Comparison of ENCODE assay signal across 14 cellular contexts in genomic region chr6:112035446-112035845, GRCh38. TPM values are rescaled to one million over a fixed set of nuclear protein-coding genes. Genes with fewer than 3 reads are reported as not detected.
DNase-seq lines count a peak whose midpoint lies in the region; ATAC-seq and TF ChIP-seq lines count a peak whose summit lies in the region.
"Had no signal": no experiment of that assay in that cellular context is flagged by ENCODE, and none has a peak within 500 bp of the region (broad histone marks: within the 10 kb centered on the region; RNA-seq: fewer than 3 reads in every experiment).

No MANE protein-coding gene starts in this region.

- peak overlapping the region; percentile 44 for H3K27ac ChIP-seq in left ventricle myocardium inferior (replicated peaks)
- H3K27ac ChIP-seq in naive thymus-derived CD4-positive, alpha-beta T cell (ENCODE audit: low read depth, low read length): no peak overlapping the region
- H3K27ac ChIP-seq in aorta (ENCODE audit: low read depth in 1 of 2, low read length in 2 of 2): no peak overlapping the region

- H3K4me1 ChIP-seq in left ventricle myocardium inferior: peaks cover 22% of the 10 kb centered on the region
- peaks cover 0 to 68% of the 10 kb centered on the region in 2 donors for H3K4me1 ChIP-seq in naive thymus-derived CD4-positive, alpha-beta T cell (ENCODE audit: control insufficient read depth in 2 of 2, insufficient read depth in 2 of 2, low read length in 2 of 2)
- peaks cover 2 to 3% of the 10 kb centered on the region in 2 donors for H3K4me1 ChIP-seq in aorta (ENCODE audit: control insufficient read depth in 1 of 2, insufficient read depth in 2 of 2, low read length in 2 of 2)

- H3K4me1 Mint-ChIP-seq in activated naive CD8-positive, alpha-beta T cell treated with anti-CD3 and anti-CD28 coated beads, Interleukin-2, amount 50 U/mL, for 24 hours: peaks cover 89% of the 10 kb centered on the region
- H3K4me1 Mint-ChIP-seq in naive thymus-derived CD4-positive, alpha-beta T cell: peaks cover 27 to 95% (median 74%) of the 10 kb centered on the region in 7 donors

- H3K27me3 ChIP-seq in left ventricle myocardium inferior (ENCODE audit: low read depth): no peaks in the 10 kb centered on the region
- H3K27me3 ChIP-seq in naive thymus-derived CD4-positive, alpha-beta T cell (ENCODE audit: control insufficient read depth in 2 of 2, insufficient read depth in 2 of 2, low read length in 2 of 2): no peaks in the 10 kb centered on the region
- no peaks in the 10 kb centered on the region for H3K27me3 ChIP-seq in aorta (ENCODE audit: control insufficient read depth in 1 of 2, insufficient read depth in 2 of 2, low read length in 1 of 2)

- CTCF ChIA-PET in naive thymus-derived CD4-positive, alpha-beta T cell (lab: Charles Lee): interaction anchor here (0.6 to 2.3 kb wide), 3 partner anchors 25 to 323 kb away, joined by 3 to 14 read pairs (median 4); no protein-coding TSS in a partner anchor

- H3K36me3 ChIP-seq in left ventricle myocardium inferior: no peaks in the 10 kb centered on the region
- no peaks in the 10 kb centered on the region for H3K36me3 ChIP-seq in naive thymus-derived CD4-positive, alpha-beta T cell (ENCODE audit: control insufficient read depth in 2 of 3, insufficient read depth in 3 of 3, low read length in 3 of 3)
- H3K36me3 ChIP-seq in aorta (ENCODE audit: control insufficient read depth in 1 of 2, insufficient read depth in 2 of 2, low read length in 1 of 2): no peaks in the 10 kb centered on the region

- H3K27me3 Mint-ChIP-seq in activated naive CD8-positive, alpha-beta T cell treated with anti-CD3 and anti-CD28 coated beads, Interleukin-2, amount 50 U/mL, for 24 hours: no peaks in the 10 kb centered on the region
- peaks cover 0 to 3% (median 0%) of the 10 kb centered on the region in 5 donors for H3K27me3 Mint-ChIP-seq in naive thymus-derived CD4-positive, alpha-beta T cell

- intact Hi-C loops in left ventricle myocardium inferior (cut with micrococcal nuclease): no loop called here
- intact Hi-C loops in cardiac septum (cut with DNase I): no loop called here
- intact Hi-C loops in naive thymus-derived CD4-positive, alpha-beta T cell (cut with micrococcal nuclease): loop anchor here in 1 of 2 donors (5.0 kb wide), 1 partner anchor 1353 kb away; no protein-coding TSS in a partner anchor
- intact Hi-C loops in aorta (cut with DNase I): no loop called here

- H3K9me3 Mint-ChIP-seq in activated naive CD8-positive, alpha-beta T cell treated with anti-CD3 and anti-CD28 coated beads, Interleukin-2, amount 50 U/mL, for 24 hours: no peaks in the 10 kb centered on the region
- no peaks in the 10 kb centered on the region for H3K9me3 Mint-ChIP-seq in naive thymus-derived CD4-positive, alpha-beta T cell

- no peak for DNase-seq in left ventricle myocardium inferior
- DNase-seq in cardiac septum (ENCODE audit: low spot score): no peak
- no peak for DNase-seq in activated naive CD8-positive, alpha-beta T cell treated with anti-CD3 and anti-CD28 coated beads, Interleukin-2, amount 50 U/mL, for 24 hours
- DNase-seq in naive thymus-derived CD4-positive, alpha-beta T cell: no peak
- DNase-seq in aorta: no peak
- no peak for DNase-seq in hippocampal formation (lab: John Stamatoyannopoulos, UW)
- no peak for DNase-seq in dedifferentiated amniotic fluid mesenchymal stem cell (ENCODE audit: extremely low spot score)
- DNase-seq: C1 segment of cervical spinal cord; NCI-H1092; stimulated activated CD4-positive, alpha-beta T cell treated with anti-CD3 and anti-CD28 coated beads, Interleukin-4, amount 100 ng/mL, for 4 hours had no signal

- 67 to 69% methylated on average over 2 of the region's 2 CpGs for WGBS in aorta, 2 donors

- peak overlapping the region; percentile 96 for H3K27ac Mint-ChIP-seq in activated naive CD8-positive, alpha-beta T cell treated with anti-CD3 and anti-CD28 coated beads, Interleukin-2, amount 50 U/mL, for 24 hours
- H3K27ac Mint-ChIP-seq in naive thymus-derived CD4-positive, alpha-beta T cell: peak overlapping the region in 8 of 9 donors; percentile 68 to 88 (median 79)

- POLR2A ChIA-PET in naive thymus-derived CD4-positive, alpha-beta T cell (lab: Charles Lee): interaction anchor here (0.6 to 12.2 kb wide), 5 partner anchors 9 to 266 kb away, joined by 3 to 175 read pairs (median 4); no protein-coding TSS in a partner anchor

- H3K9me3 ChIP-seq in left ventricle myocardium inferior (replicated peaks) (no peaks in the 10 kb centered on the region), aorta (ENCODE audit: control insufficient read depth, low read length) (no peaks in the 10 kb centered on the region)
- H3K9me3 ChIP-seq in naive thymus-derived CD4-positive, alpha-beta T cell (ENCODE audit: control insufficient read depth in 2 of 3, low read length in 3 of 3): no peaks in the 10 kb centered on the region

- ATAC-seq in activated naive CD8-positive, alpha-beta T cell treated with anti-CD3 and anti-CD28 coated beads, Interleukin-2, amount 50 U/mL, for 24 hours: peak; percentile 68
- peak; percentile 56 for ATAC-seq in naive thymus-derived CD4-positive, alpha-beta T cell
- ATAC-seq in aorta (ENCODE audit: low FRiP score) (peak; percentile 71), GM18909 (IDR thresholded peaks at IDR 0.05; ENCODE audit: poor library complexity, unreplicated experiment) (no peak)

- H3K4me3 Mint-ChIP-seq in activated naive CD8-positive, alpha-beta T cell treated with anti-CD3 and anti-CD28 coated beads, Interleukin-2, amount 50 U/mL, for 24 hours: peak overlapping the region; percentile 53
- peak overlapping the region in 9 of 10 donors; percentile 3 to 62 (median 33) for H3K4me3 Mint-ChIP-seq in naive thymus-derived CD4-positive, alpha-beta T cell

- TF ChIP-seq CTCF in left ventricle myocardium inferior (IDR thresholded peaks at IDR 0.05; ENCODE audit: borderline replicate concordance): no peak

- H3K4me3 ChIP-seq in left ventricle myocardium inferior (no peak overlapping the region), aorta (ENCODE audit: low read length in 2 of 2) (no peak overlapping the region)
- H3K4me3 ChIP-seq in naive thymus-derived CD4-positive, alpha-beta T cell (ENCODE audit: low read length): no peak overlapping the region

- H3K36me3 Mint-ChIP-seq in activated naive CD8-positive, alpha-beta T cell treated with anti-CD3 and anti-CD28 coated beads, Interleukin-2, amount 50 U/mL, for 24 hours (ENCODE audit: low read depth): peaks cover 2% of the 10 kb centered on the region
- no peaks in the 10 kb centered on the region for H3K36me3 Mint-ChIP-seq in naive thymus-derived CD4-positive, alpha-beta T cell

RNA-seq across cellular contexts. Expression of gene CCN6, which starts 18.5 kb away (rescaled TPM):
- not detected for total RNA-seq in left ventricle myocardium inferior
- total RNA-seq in cardiac septum: not detected
- total RNA-seq in naive thymus-derived CD4-positive, alpha-beta T cell: not detected
- polyA plus RNA-seq in naive thymus-derived CD4-positive, alpha-beta T cell: under 1 TPM in 1 of 2 donors, not detected in 1; 0.13 TPM
- total RNA-seq in aorta: not detected
- polyA plus RNA-seq in aorta: not detected
- total RNA-seq: bronchial epithelial cell, endothelial cell of umbilical vein, pulmonary artery endothelial cell had no signal
- polyA plus RNA-seq: endothelial cell of umbilical vein had no signal

RNA-seq across cellular contexts. Expression of gene TUBE1, which starts 51.8 kb away (rescaled TPM):
- total RNA-seq in left ventricle myocardium inferior (28.5 TPM), cardiac septum (21.6 TPM), aorta (10 to 100 TPM; 20.1 to 26.9 TPM)
- 10 to 100 TPM; 19.3 to 50.0 (median 35.1) TPM for total RNA-seq in naive thymus-derived CD4-positive, alpha-beta T cell
- polyA plus RNA-seq in naive thymus-derived CD4-positive, alpha-beta T cell: 10 to 100 TPM; 13.4 to 16.1 TPM
- 10 to 100 TPM; 10.1 to 39.1 TPM for polyA plus RNA-seq in aorta

RNA-seq across cellular contexts. Expression of gene FAM229B, which starts 51.9 kb away (rescaled TPM):
- total RNA-seq in left ventricle myocardium inferior: 69.5 TPM
- total RNA-seq in cardiac septum: 43.5 TPM
- total RNA-seq in naive thymus-derived CD4-positive, alpha-beta T cell: 1 to 10 TPM in 4 of 5 experiments, under 1 TPM in 1; 0.70 to 5.8 (median 2.0) TPM
- polyA plus RNA-seq in naive thymus-derived CD4-positive, alpha-beta T cell: 10 to 100 TPM; 10.8 to 14.1 TPM
- 10 to 100 TPM; 13.8 to 23.0 TPM for total RNA-seq in aorta
- 10 to 100 TPM; 31.2 to 39.3 TPM for polyA plus RNA-seq in aorta
